9 cellular contexts compared by ENCODE assay signal in the genomic region with DNA sequence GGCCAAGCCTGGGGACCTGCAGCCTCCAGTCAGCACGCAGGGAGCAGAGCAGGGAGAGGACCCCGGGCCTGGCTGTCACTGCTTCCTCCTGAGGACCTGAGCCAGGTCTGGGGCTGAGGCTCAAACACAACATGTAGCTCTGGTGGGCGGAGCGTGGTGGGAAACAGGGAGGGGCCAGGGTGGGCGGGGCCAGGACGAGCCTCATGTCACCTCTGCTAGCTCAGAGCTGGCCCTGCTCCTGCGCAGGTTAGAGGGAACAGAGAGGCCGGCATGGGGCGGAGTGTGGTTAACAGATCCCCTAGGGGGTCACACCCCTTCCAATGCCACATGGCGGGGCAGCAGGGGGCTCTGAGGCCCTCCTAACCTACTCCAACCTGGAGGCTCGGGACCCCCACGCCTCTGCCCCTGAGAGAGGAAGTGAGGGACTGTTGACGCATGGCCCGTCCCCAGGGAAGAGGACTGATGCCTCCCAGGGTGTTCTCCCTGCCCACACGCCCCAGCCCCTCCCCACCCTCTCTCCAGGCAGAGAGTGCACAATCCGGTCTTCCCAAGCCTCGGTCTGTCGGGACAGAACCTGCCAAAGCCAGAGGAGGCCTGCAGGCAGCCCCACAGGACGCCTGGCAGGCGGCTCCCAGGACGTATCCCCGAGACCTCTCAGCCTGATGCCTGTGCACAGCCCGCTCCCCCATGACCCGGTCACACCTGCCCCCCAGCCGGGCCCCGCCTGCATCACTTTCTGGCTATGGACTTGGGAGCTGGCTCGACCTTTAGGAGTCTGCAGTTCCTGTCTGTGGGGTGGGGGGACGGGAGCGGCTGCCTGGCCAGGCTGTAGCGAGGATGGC. TPM values are rescaled to one million over a fixed set of nuclear protein-coding genes. Genes with fewer than 3 reads are reported as not detected.
DNase-seq lines count a peak whose midpoint lies in the region; ATAC-seq and TF ChIP-seq lines count a peak whose summit lies in the region.
"Had no signal": no experiment of that assay in that cellular context is flagged by ENCODE, and none has a peak within 500 bp of the region (broad histone marks: within the 10 kb centered on the region; RNA-seq: fewer than 3 reads in every experiment).

No MANE protein-coding gene starts in this region.

- peak; percentile 23 to 69 (median 60) for DNase-seq in NCI-H1417 (lab: John Stamatoyannopoulos, UW)
- DNase-seq in NCI-H1417 treated with DMSO at 0.1 percent for 48 hours (lab: John Stamatoyannopoulos, UW) = no peak
- DNase-seq in LNCaP clone FGC (ENCODE audit: low read depth) = peak; percentile 85
- peak; percentile 39 for DNase-seq in astrocyte of the spinal cord (ENCODE audit: low read depth, low spot score)
- DNase-seq in mesendoderm = peak; percentile 93
- DNase-seq in DMS79 (lab: John Stamatoyannopoulos, UW) = no peak
- no peak for DNase-seq in NCI-H1105 treated with DMSO at 0.1 percent for 48 hours (lab: John Stamatoyannopoulos, UW)
- DNase-seq: left cardiac atrium had no signal

- H3K36me3 ChIP-seq in mesendoderm (ENCODE audit: control insufficient read depth, insufficient read depth, low read length) = no peaks in the 10 kb centered on the region

- H3K4me1 ChIP-seq in mesendoderm (ENCODE audit: control insufficient read depth, low read depth, low read length) = peaks cover 17% of the 10 kb centered on the region

- peaks cover 3% of the 10 kb centered on the region for H3K79me1 ChIP-seq in mesendoderm (ENCODE audit: low read length)

- H2BK5ac ChIP-seq in mesendoderm (ENCODE audit: low read length) = no peak overlapping the region

- in situ Hi-C loops in astrocyte of the spinal cord (cut with HindIII; ENCODE audit: low sequenced_read_pairs) = no loop called here

- peak overlapping the region; percentile 67 for H3K56ac ChIP-seq in mesendoderm (ENCODE audit: low read length)

- no peak overlapping the region for H4K5ac ChIP-seq in mesendoderm (ENCODE audit: low read length)

- H2BK120ac ChIP-seq in mesendoderm (ENCODE audit: low read depth, low read length) = no peak overlapping the region

- H3K23ac ChIP-seq in mesendoderm (ENCODE audit: low read length) = no peak overlapping the region

- no peak overlapping the region for H4K8ac ChIP-seq in mesendoderm (ENCODE audit: low read depth, low read length)

- H3K79me2 ChIP-seq in mesendoderm (ENCODE audit: control insufficient read depth, insufficient read depth, low read length) = peaks cover 4% of the 10 kb centered on the region

- no peaks in the 10 kb centered on the region for H3K27me3 ChIP-seq in mesendoderm (ENCODE audit: insufficient read depth, low read length, poor library complexity)

- no CpG with 5 or more reads among the region's 30 CpGs for WGBS in mesendoderm (ENCODE audit: extremely low coverage, insufficient coverage, low lambda C conversion rate)

- no peak overlapping the region for H3K18ac ChIP-seq in mesendoderm (ENCODE audit: low read length)

- no peak for ATAC-seq in HG03432 (IDR thresholded peaks at IDR 0.05; ENCODE audit: unreplicated experiment)

- peak overlapping the region; percentile 45 for H3K9ac ChIP-seq in mesendoderm (ENCODE audit: low read length)

- no peak overlapping the region for H2BK15ac ChIP-seq in mesendoderm (replicated peaks; ENCODE audit: low read depth)

- no peak for TF ChIP-seq CTCF in LNCaP clone FGC (IDR thresholded peaks at IDR 0.05; ENCODE audit: control insufficient read depth, extremely low read depth, insufficient read depth)
- no peak for TF ChIP-seq CTCF in astrocyte of the spinal cord (IDR thresholded peaks at IDR 0.05; ENCODE audit: low read depth, low read length)

- H3K4me3 ChIP-seq in LNCaP clone FGC (ENCODE audit: low read depth, low read length) (peak overlapping the region; percentile 53), astrocyte of the spinal cord (ENCODE audit: low read depth, low read length) (no peak overlapping the region), mesendoderm (ENCODE audit: low read length) (no peak overlapping the region)

- no peak overlapping the region for H3K4me2 ChIP-seq in mesendoderm (ENCODE audit: low read length)

- H2AK5ac ChIP-seq in mesendoderm (ENCODE audit: low read length) = no peak overlapping the region

- no peak overlapping the region for H3K27ac ChIP-seq in mesendoderm (ENCODE audit: low read depth, low read length)

- H3K4ac ChIP-seq in mesendoderm (ENCODE audit: low read depth, low read length) = no peak overlapping the region

RNA-seq across cellular contexts. Expression of gene PIEZO1, which starts 15.2 kb away (rescaled TPM):
- 37.5 TPM for polyA plus RNA-seq in mesendoderm (2013, experiment 1 of 2)
- polyA plus RNA-seq in mesendoderm (2013, experiment 2 of 2) = 38.4 TPM

RNA-seq across cellular contexts. Expression of gene CDT1, which starts 33.8 kb away (rescaled TPM):
- 38.9 TPM for polyA plus RNA-seq in mesendoderm (2013, experiment 1 of 2)
- polyA plus RNA-seq in mesendoderm (2013, experiment 2 of 2) = 37.7 TPM

RNA-seq across cellular contexts. Expression of gene APRT, which starts 41.9 kb away (rescaled TPM):
- polyA plus RNA-seq in mesendoderm (2013, experiment 1 of 2) = 300 TPM
- 305 TPM for polyA plus RNA-seq in mesendoderm (2013, experiment 2 of 2)

Comparison
In these comparisons a context has a peak if more than half of its experiments do, and no peak if none do; other contexts are left out.
1. DNase-seq: peak in NCI-H1417 (3 of 3), LNCaP clone FGC (single experiment), astrocyte of the spinal cord (single experiment) and mesendoderm (single experiment); none in NCI-H1417 treated with DMSO at 0.1 percent for 48 hours (single experiment), DMS79 (single experiment) and NCI-H1105 treated with DMSO at 0.1 percent for 48 hours (single experiment).